ENCODE assay signal across 30 cellular contexts in genomic region chr13:27404680-27405079, GRCh38. TPM values are rescaled to one million over a fixed set of nuclear protein-coding genes. Genes with fewer than 3 reads are reported as not detected.
A peak's percentile ranks its signal among the peaks of the same experiment; 100 is the strongest.
DNase-seq lines count a peak whose midpoint lies in the region; ATAC-seq, FAIRE-seq and TF ChIP-seq lines count a peak whose summit lies in the region.
"Had no signal": no experiment of that assay in that cellular context is flagged by ENCODE, and none has a peak within 500 bp of the region (broad histone marks: within the 10 kb centered on the region; RNA-seq: fewer than 3 reads in every experiment).

No MANE protein-coding gene starts in this region.

- WGBS in body of pancreas, 2 donors = 27 to 38% methylated on average over 17 of the region's 17 CpGs
- 21 to 60% (median 43%) methylated on average over 17 of the region's 17 CpGs for WGBS in small intestine, 3 donors

- H3K27ac ChIP-seq in HEK293 (ENCODE audit: extremely low read depth, low read depth, low read length) (no peak overlapping the region), body of pancreas (peak overlapping the region; percentile 72 to 94 (median 92)), small intestine (ENCODE audit: low read depth in 1 of 2, low read length in 1 of 2) (peak overlapping the region; percentile 88 to 92)
- H3K27ac ChIP-seq: parathyroid adenoma had no signal

- H3K9me3 ChIP-seq in HEK293 (ENCODE audit: control insufficient read depth, insufficient read depth, low read depth, low read length) (no peaks in the 10 kb centered on the region), body of pancreas (no peaks in the 10 kb centered on the region), small intestine (ENCODE audit: control insufficient read depth, low read depth) (no peaks in the 10 kb centered on the region)
- H3K9me3 ChIP-seq: lower lobe of right lung, SK-N-SH, tibial nerve had no signal

- H3K27me3 ChIP-seq in body of pancreas = no peaks in the 10 kb centered on the region
- H3K27me3 ChIP-seq in small intestine (ENCODE audit: control insufficient read depth in 2 of 2, insufficient read depth in 2 of 2, low read length in 2 of 2) = no peaks in the 10 kb centered on the region
- H3K27me3 ChIP-seq: tibial nerve had no signal

- ATAC-seq in body of pancreas = peak; percentile 75
- no peak for ATAC-seq in activated naive CD4-positive, alpha-beta T cell treated with anti-CD3 and anti-CD28 coated beads, Interleukin-2, amount 50 U/mL, for 72 hours
- ATAC-seq: activated T-cell treated with anti-CD3 and anti-CD28 coated beads, Interleukin-2, amount 50 U/mL, for 72 hours; CD8-positive, alpha-beta T cell; lower lobe of right lung had no signal

- intact Hi-C loops in body of pancreas (cut with DNase I) = no loop called here

- peak; percentile 25 to 65 (median 60) for TF ChIP-seq POLR2A in body of pancreas (IDR thresholded peaks at IDR 0.05)

- peak; percentile 73 to 85 (median 78) for DNase-seq in body of pancreas
- no peak for DNase-seq in mesothelial cell of epicardium (ENCODE audit: low spot score in 2 of 2, unreplicated experiment in 2 of 2)
- peak; percentile 87 for DNase-seq in small intestine
- no peak for DNase-seq in stimulated activated CD4-positive, alpha-beta T cell treated with anti-CD3 and anti-CD28 coated beads, Interleukin-4, amount 100 ng/mL, for 1 hour
- no peak for DNase-seq in activated naive CD4-positive, alpha-beta T cell treated with anti-CD3 and anti-CD28 coated beads, Interleukin-2, amount 50 U/mL, for 72 hours (ENCODE audit: low spot score in 2 of 2)
- DNase-seq in C1 segment of cervical spinal cord (lab: John Stamatoyannopoulos, UW) = no peak
- no peak for DNase-seq in SK-N-DZ (ENCODE audit: low spot score)
- DNase-seq: ACHN; activated CD4-positive, alpha-beta memory T cell treated with anti-CD3 and anti-CD28 coated beads for 36 hours; activated CD4-positive, alpha-beta T cell treated with anti-CD3 and anti-CD28 coated beads for 1 hour; activated naive CD4-positive, alpha-beta T cell treated with Interleukin-2 at 50 U/mL for 16 hours; activated T-cell treated with anti-CD3 and anti-CD28 coated beads, Interleukin-2, amount 50 U/mL, for 72 hours; CD8-positive, alpha-beta T cell; central memory CD4-positive, alpha-beta T cell; DMS 273 treated with DMSO at 0.1 percent for 48 hours; endodermal cell; glutamatergic neuron; Kasumi-1; lower lobe of right lung; NCI-H1417 treated with DMSO at 0.1 percent for 48 hours; NCI-H446 treated with DMSO at 0.1 percent for 48 hours; OCI-M1; right cardiac atrium; SK-N-SH had no signal

- no peaks in the 10 kb centered on the region for H3K36me3 ChIP-seq in HEK293 (ENCODE audit: control insufficient read depth in 2 of 2, insufficient read depth in 1 of 2, low read length in 2 of 2)
- no peaks in the 10 kb centered on the region for H3K36me3 ChIP-seq in body of pancreas (replicated peaks in 1 of 2; ENCODE audit: insufficient read depth in 1 of 2, low read depth in 2 of 2)
- H3K36me3 ChIP-seq in small intestine (ENCODE audit: control insufficient read depth in 2 of 2, insufficient read depth in 2 of 2, low read length in 2 of 2) = no peaks in the 10 kb centered on the region
- H3K36me3 ChIP-seq: lower lobe of right lung, tibial nerve had no signal

- no peaks in the 10 kb centered on the region for H3K36me3 Mint-ChIP-seq in mesothelial cell of epicardium
- no peaks in the 10 kb centered on the region for H3K36me3 Mint-ChIP-seq in activated naive CD4-positive, alpha-beta T cell treated with anti-CD3 and anti-CD28 coated beads, Interleukin-2, amount 50 U/mL, for 72 hours
- H3K36me3 Mint-ChIP-seq: activated CD4-positive, alpha-beta memory T cell treated with anti-CD3 and anti-CD28 coated beads for 36 hours; CD8-positive, alpha-beta T cell had no signal

- H3K27ac Mint-ChIP-seq in mesothelial cell of epicardium = peak overlapping the region; percentile 71
- H3K27ac Mint-ChIP-seq in activated naive CD4-positive, alpha-beta T cell treated with anti-CD3 and anti-CD28 coated beads, Interleukin-2, amount 50 U/mL, for 72 hours = peak overlapping the region in 1 of 2 donors; percentile 58
- H3K27ac Mint-ChIP-seq: activated CD4-positive, alpha-beta memory T cell treated with anti-CD3 and anti-CD28 coated beads for 36 hours; activated T-cell treated with anti-CD3 and anti-CD28 coated beads, Interleukin-2, amount 50 U/mL, for 72 hours; B cell; CD8-positive, alpha-beta T cell; T-helper 1 cell treated with Interleukin-12 subunit alpha and Interleukin-12 subunit beta and Interleukin-4 antibody, amounts not matched to agents 30 μg/mL and 1 μg/mL, for 36 hours had no signal

- FAIRE-seq in small intestine (lab: Jason Lieb, UNC) = no peak
- FAIRE-seq: GM12892 had no signal

- H3K4me1 Mint-ChIP-seq in mesothelial cell of epicardium = peaks cover 22% of the 10 kb centered on the region

- H3K4me3 ChIP-seq in HEK293 (ENCODE audit: low read depth, low read length) (no peak overlapping the region), body of pancreas (no peak overlapping the region), small intestine (ENCODE audit: low read depth in 1 of 2, low read length in 2 of 2) (no peak overlapping the region)
- H3K4me3 ChIP-seq: lower lobe of right lung, tibial nerve had no signal

- CTCF ChIA-PET in HEK293 (lab: Yijun Ruan, JAX) = interaction anchor here (0.6 kb wide), 1 partner anchor 481 kb away, joined by 4 read pairs; no protein-coding TSS in a partner anchor

- TF ChIP-seq CTCF in HEK293 (tag by site-specific recombination; IDR thresholded peaks at IDR 0.05) (no peak), body of pancreas (IDR thresholded peaks at IDR 0.05) (no peak), mesothelial cell of epicardium (IDR thresholded peaks at IDR 0.05; ENCODE audit: unreplicated experiment) (no peak)

- peaks cover 3% of the 10 kb centered on the region for H3K9me3 Mint-ChIP-seq in mesothelial cell of epicardium
- no peaks in the 10 kb centered on the region for H3K9me3 Mint-ChIP-seq in activated naive CD4-positive, alpha-beta T cell treated with anti-CD3 and anti-CD28 coated beads, Interleukin-2, amount 50 U/mL, for 72 hours
- H3K9me3 Mint-ChIP-seq: activated T-cell treated with anti-CD3 and anti-CD28 coated beads, Interleukin-2, amount 50 U/mL, for 72 hours; CD8-positive, alpha-beta T cell; endodermal cell; T-helper 1 cell treated with Interleukin-12 subunit alpha and Interleukin-12 subunit beta and Interleukin-4 antibody, amounts not matched to agents 30 μg/mL and 1 μg/mL, for 36 hours had no signal

- POLR2A ChIA-PET in HEK293 (lab: Yijun Ruan, JAX) = no interaction called here

- H3K4me1 ChIP-seq in HEK293 (ENCODE audit: control insufficient read depth, insufficient read depth, low read length) = no peaks in the 10 kb centered on the region
- peaks cover 48% of the 10 kb centered on the region for H3K4me1 ChIP-seq in body of pancreas
- H3K4me1 ChIP-seq in small intestine (ENCODE audit: control insufficient read depth in 2 of 2, insufficient read depth in 1 of 2, low read depth in 1 of 2, low read length in 1 of 2) = peaks cover 6 to 14% of the 10 kb centered on the region in 2 donors
- H3K4me1 ChIP-seq: parathyroid adenoma had no signal

- peaks cover 11% of the 10 kb centered on the region for H3K27me3 Mint-ChIP-seq in mesothelial cell of epicardium (ENCODE audit: low read depth)

- no peak overlapping the region for H3K4me3 Mint-ChIP-seq in mesothelial cell of epicardium
- H3K4me3 Mint-ChIP-seq: activated CD4-positive, alpha-beta memory T cell treated with anti-CD3 and anti-CD28 coated beads for 36 hours; activated T-cell treated with anti-CD3 and anti-CD28 coated beads, Interleukin-2, amount 50 U/mL, for 72 hours; B cell; CD8-positive, alpha-beta T cell; endodermal cell; T-helper 1 cell treated with Interleukin-12 subunit alpha and Interleukin-12 subunit beta and Interleukin-4 antibody, amounts not matched to agents 30 μg/mL and 1 μg/mL, for 36 hours had no signal

TF ChIP-seq in HEK293, 187 proteins besides CTCF, POLR2A, EP300 and RAD21:
- peak; percentile 79 for TF ChIP-seq SCRT2 (tag by site-specific recombination; IDR thresholded peaks at IDR 0.05)
- no peak for TF ChIP-seq YY2 (tag by site-specific recombination; IDR thresholded peaks at IDR 0.05)

RNA-seq across cellular contexts. Expression of gene GTF3A, which starts 19.7 kb away (rescaled TPM):
- 10 to 100 TPM; 54.7 to 94.2 TPM for total RNA-seq in body of pancreas
- 47.5 to 53.7 TPM (median 48.6 TPM) in 3 replicates for total RNA-seq in mesothelial cell of epicardium
- polyA plus RNA-seq in small intestine = 100 to 1,000 TPM in 2 of 3 donors, 10 to 100 TPM in 1; 98.2 to 129 (median 126) TPM
- 100 to 1,000 TPM; 133 to 190 TPM for total RNA-seq in activated naive CD4-positive, alpha-beta T cell treated with anti-CD3 and anti-CD28 coated beads, Interleukin-2, amount 50 U/mL, for 72 hours
- polyA plus RNA-seq in SK-N-DZ (2014; cell fraction: cytosol; rRNA removed) = 171 and 205 TPM in 2 replicates
- 112 and 153 TPM in 2 replicates for polyA plus RNA-seq in SK-N-DZ (2014; cell fraction: nucleus; rRNA removed)

RNA-seq across cellular contexts. Expression of gene MTIF3, which starts 45.7 kb away (rescaled TPM):
- 10 to 100 TPM; 26.0 to 51.1 TPM for total RNA-seq in body of pancreas
- 39.1 to 41.1 TPM (median 40.4 TPM) in 3 replicates for total RNA-seq in mesothelial cell of epicardium
- polyA plus RNA-seq in small intestine = 100 to 1,000 TPM in 2 of 3 donors, 10 to 100 TPM in 1; 82.2 to 149 (median 138) TPM
- total RNA-seq in activated naive CD4-positive, alpha-beta T cell treated with anti-CD3 and anti-CD28 coated beads, Interleukin-2, amount 50 U/mL, for 72 hours = 10 to 100 TPM; 34.7 to 49.7 TPM
- polyA plus RNA-seq in SK-N-DZ (2014; cell fraction: cytosol; rRNA removed) = 31.1 and 33.2 TPM in 2 replicates
- 22.9 and 34.3 TPM in 2 replicates for polyA plus RNA-seq in SK-N-DZ (2014; cell fraction: nucleus; rRNA removed)

Comparison
In these comparisons a context has a peak if more than half of its experiments do, and no peak if none do; other contexts are left out.
1. DNase-seq: peak in body of pancreas (4 of 4) and small intestine (single experiment); none in mesothelial cell of epicardium (0 of 2), stimulated activated CD4-positive, alpha-beta T cell treated with anti-CD3 and anti-CD28 coated beads, Interleukin-4, amount 100 ng/mL, for 1 hour (single experiment), activated naive CD4-positive, alpha-beta T cell treated with anti-CD3 and anti-CD28 coated beads, Interleukin-2, amount 50 U/mL, for 72 hours (0 of 2), C1 segment of cervical spinal cord (0 of 14) and SK-N-DZ (single experiment).